1 cellular context compared by ENCODE assay signal in genomic region chr14:61565836-61566536, GRCh38.
TF ChIP-seq lines count a peak whose summit lies in the region.

No MANE protein-coding gene starts in this region.

TF ChIP-seq in HepG2, 621 proteins besides CTCF, POLR2A, EP300 and RAD21 (continued from another document):
- TF ChIP-seq KIAA2018 (CRISPR knock-in tag; IDR thresholded peaks at IDR 0.05; ENCODE audit: borderline replicate concordance): no peak
- peak; percentile 72 for TF ChIP-seq MAFF (IDR thresholded peaks at IDR 0.05; ENCODE audit: low read depth, low read length)
- TF ChIP-seq ZNF446 (CRISPR knock-in tag; IDR thresholded peaks at IDR 0.05): no peak
- TF ChIP-seq HMGXB4 (CRISPR knock-in tag; IDR thresholded peaks at IDR 0.05; ENCODE audit: borderline replicate concordance in 1 of 2, low read depth in 1 of 2): no peak
- no peak for TF ChIP-seq TFDP2 (CRISPR knock-in tag; IDR thresholded peaks at IDR 0.05)
- no peak for TF ChIP-seq ZNF18 (CRISPR knock-in tag; IDR thresholded peaks at IDR 0.05; ENCODE audit: insufficient replicate concordance)
- no peak for TF ChIP-seq KLF11 (CRISPR knock-in tag; IDR thresholded peaks at IDR 0.05)
- TF ChIP-seq MAFK (conservative IDR thresholded peaks at IDR 0.05 in 1 of 2, IDR thresholded peaks at IDR 0.05 in 1 of 2; ENCODE audit: low read length in 2 of 2): peak; percentile 62 to 76
